Comparison of ENCODE assay signal across 5 cellular contexts in genomic region chr9:9679433-9679832, GRCh38.
"Had no signal": no experiment of that assay in that cellular context is flagged by ENCODE, and none has a peak within 500 bp of the region (broad histone marks: within the 10 kb centered on the region; RNA-seq: fewer than 3 reads in every experiment).

No MANE protein-coding gene starts in this region.

- H3K9me3 Mint-ChIP-seq: GM23338, H9 had no signal

- H3K4me3 Mint-ChIP-seq: GM23338, H9 had no signal

- H3K4me3 ChIP-seq: GM23338, K562 had no signal

- H3K4me2 ChIP-seq: GM23338 had no signal

- H3K4me1 Mint-ChIP-seq: H9 had no signal

- DNase-seq: H9, HCEC 1CT, IMR-90 had no signal

- H3K27ac Mint-ChIP-seq: GM23338, H9 had no signal

- ATAC-seq: GM23338, K562 had no signal

- H2AFZ ChIP-seq: GM23338 had no signal
